In the genomic region with DNA sequence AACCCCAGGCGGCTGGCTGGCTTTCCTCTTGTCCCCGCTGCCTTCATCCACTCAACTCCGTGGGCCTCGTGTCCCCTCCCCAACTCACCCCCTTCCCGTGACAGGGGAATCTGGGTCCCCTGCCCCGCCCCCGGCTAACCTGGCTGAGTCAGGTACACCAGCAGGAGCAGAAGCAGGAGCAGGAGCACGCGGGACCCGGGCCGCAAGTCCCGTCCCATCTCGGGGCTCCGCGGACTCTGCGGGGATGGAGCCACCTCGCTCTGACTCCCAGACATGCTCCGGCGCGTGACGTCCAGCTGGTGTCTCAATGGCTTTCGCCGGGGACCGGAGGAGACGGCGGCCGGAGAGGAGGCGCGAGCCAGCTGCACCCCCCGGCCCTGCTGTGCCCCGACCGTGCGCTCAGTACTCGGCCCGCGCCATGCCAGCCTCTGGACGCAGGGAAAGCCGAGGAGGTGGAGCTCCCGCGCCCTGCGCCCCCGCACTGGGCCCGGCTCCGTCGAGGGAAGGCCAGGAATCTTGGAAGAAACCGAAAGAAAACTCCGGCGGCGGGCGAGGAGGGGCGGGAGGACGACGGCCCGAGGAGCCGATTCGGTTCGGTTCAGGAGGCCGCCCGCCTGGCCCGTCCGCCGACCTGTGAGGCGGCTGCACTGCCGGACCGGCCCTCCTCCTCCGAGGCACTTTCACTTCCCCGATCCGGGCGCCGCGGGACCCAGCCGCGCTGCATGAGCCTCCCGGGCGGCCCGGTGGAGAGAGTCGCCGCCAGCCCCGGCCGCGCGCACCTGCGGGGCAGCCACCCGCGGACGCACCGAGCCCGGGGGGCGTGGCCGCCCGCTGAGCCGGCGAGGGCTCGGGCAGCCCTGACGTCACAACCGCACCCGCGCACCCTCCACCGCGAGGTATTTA, we compare ENCODE assay signal across 8 cellular contexts. TPM values are rescaled to one million over a fixed set of nuclear protein-coding genes. Genes with fewer than 3 reads are reported as not detected.
DNase-seq lines count a peak whose midpoint lies in the region; ATAC-seq and TF ChIP-seq lines count a peak whose summit lies in the region.

A gene with protein sequence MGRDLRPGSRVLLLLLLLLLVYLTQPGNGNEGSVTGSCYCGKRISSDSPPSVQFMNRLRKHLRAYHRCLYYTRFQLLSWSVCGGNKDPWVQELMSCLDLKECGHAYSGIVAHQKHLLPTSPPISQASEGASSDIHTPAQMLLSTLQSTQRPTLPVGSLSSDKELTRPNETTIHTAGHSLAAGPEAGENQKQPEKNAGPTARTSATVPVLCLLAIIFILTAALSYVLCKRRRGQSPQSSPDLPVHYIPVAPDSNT (minus strand): TSS at position 807 of the 903 bp plus-strand sequence. CDS start 589 bp downstream, at position 218.
A gene with protein sequence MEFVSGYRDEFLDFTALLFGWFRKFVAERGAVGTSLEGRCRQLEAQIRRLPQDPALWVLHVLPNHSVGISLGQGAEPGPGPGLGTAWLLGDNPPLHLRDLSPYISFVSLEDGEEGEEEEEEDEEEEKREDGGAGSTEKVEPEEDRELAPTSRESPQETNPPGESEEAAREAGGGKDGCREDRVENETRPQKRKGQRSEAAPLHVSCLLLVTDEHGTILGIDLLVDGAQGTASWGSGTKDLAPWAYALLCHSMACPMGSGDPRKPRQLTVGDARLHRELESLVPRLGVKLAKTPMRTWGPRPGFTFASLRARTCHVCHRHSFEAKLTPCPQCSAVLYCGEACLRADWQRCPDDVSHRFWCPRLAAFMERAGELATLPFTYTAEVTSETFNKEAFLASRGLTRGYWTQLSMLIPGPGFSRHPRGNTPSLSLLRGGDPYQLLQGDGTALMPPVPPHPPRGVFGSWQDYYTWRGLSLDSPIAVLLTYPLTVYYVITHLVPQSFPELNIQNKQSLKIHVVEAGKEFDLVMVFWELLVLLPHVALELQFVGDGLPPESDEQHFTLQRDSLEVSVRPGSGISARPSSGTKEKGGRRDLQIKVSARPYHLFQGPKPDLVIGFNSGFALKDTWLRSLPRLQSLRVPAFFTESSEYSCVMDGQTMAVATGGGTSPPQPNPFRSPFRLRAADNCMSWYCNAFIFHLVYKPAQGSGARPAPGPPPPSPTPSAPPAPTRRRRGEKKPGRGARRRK (plus strand): TSS at position 712 of the 903 bp plus-strand sequence. CDS start 716 bp downstream, outside the sequence.

- peak within 1 kb of the TSS; percentile 95 for H3K4me2 ChIP-seq in Karpas-422 (ENCODE audit: low read depth, low read length, poor library complexity, severe bottlenecking)

- 1 to 2% methylated on average over 20 to 100 of the region's 100 CpGs for WGBS in endodermal cell (ENCODE audit: insufficient coverage in 1 of 2, insufficient read length in 1 of 2), 2 experiments
- 1 to 2% methylated on average over 83 to 98 of the region's 100 CpGs for WGBS in mesodermal cell (ENCODE audit: insufficient coverage in 2 of 2), 2 experiments

- peak within 1 kb of the TSS; percentile 69 for H3K9ac ChIP-seq in Karpas-422 (ENCODE audit: low read length)
- no peak within 1 kb of the TSS for H3K9ac ChIP-seq in endodermal cell (ENCODE audit: extremely low read depth, low read length, poor library complexity, severe bottlenecking)

- no peaks in the 10 kb centered on the region for H4K20me1 ChIP-seq in Karpas-422 (ENCODE audit: insufficient read depth, low read depth, low read length)

- H2AFZ ChIP-seq in Karpas-422 (ENCODE audit: low read length) = peak within 1 kb of the TSS; percentile 98

- DNase-seq in GM10266 (ENCODE audit: extremely low spot score) = peak; percentile 87
- DNase-seq in Karpas-422 = peak; percentile 79
- peak; percentile 59 for DNase-seq in activated CD8-positive, alpha-beta T cell treated with anti-CD3 and anti-CD28 coated beads, Interleukin-2, amount 10 ng/mL, durations not matched to agents 7 days and 5 days
- DNase-seq in endodermal cell = peak; percentile 83
- DNase-seq in stimulated activated naive CD4-positive, alpha-beta T cell (lab: John Stamatoyannopoulos, UW) = peak; percentile 33 to 63 (median 53)
- no peak for DNase-seq in Kasumi-1 (lab: John Stamatoyannopoulos, UW)

- peak within 1 kb of the TSS; percentile 74 for H3K4me3 ChIP-seq in Karpas-422 (ENCODE audit: low read length)
- peak within 1 kb of the TSS; percentile 75 for H3K4me3 ChIP-seq in endodermal cell (ENCODE audit: low read length)
- H3K4me3 ChIP-seq in mesodermal cell (ENCODE audit: extremely low read depth, insufficient read depth, low read length, poor library complexity, severe bottlenecking) = peak within 1 kb of the TSS; percentile 47

- H3K27ac Mint-ChIP-seq in activated CD8-positive, alpha-beta T cell treated with anti-CD3 and anti-CD28 coated beads, Interleukin-2, amount 10 ng/mL, durations not matched to agents 7 days and 5 days = peak within 1 kb of the TSS; percentile 57
- no peak within 1 kb of the TSS for H3K27ac Mint-ChIP-seq in endodermal cell

- POLR2A ChIA-PET in activated CD8-positive, alpha-beta T cell treated with anti-CD3 and anti-CD28 coated beads, Interleukin-2, amount 10 ng/mL, durations not matched to agents 7 days and 5 days (lab: Charles Lee) = no interaction called here

- H3K79me2 ChIP-seq in Karpas-422 (ENCODE audit: low read length) = no peaks in the 10 kb centered on the region

- peaks cover 14% of the 10 kb centered on the region for H3K4me1 ChIP-seq in Karpas-422 (ENCODE audit: low read length)
- peaks cover 5% of the 10 kb centered on the region for H3K4me1 ChIP-seq in endodermal cell (ENCODE audit: control insufficient read depth, insufficient read depth, low read length)
- peaks cover 11% of the 10 kb centered on the region for H3K4me1 ChIP-seq in mesodermal cell (ENCODE audit: control insufficient read depth, insufficient read depth, low read length, poor library complexity, severe bottlenecking)

- no peaks in the 10 kb centered on the region for H3K9me2 ChIP-seq in Karpas-422 (replicated peaks; ENCODE audit: insufficient read depth, low read length)

- peak; percentile 81 for ATAC-seq in activated CD8-positive, alpha-beta T cell treated with anti-CD3 and anti-CD28 coated beads, Interleukin-2, amount 10 ng/mL, durations not matched to agents 7 days and 5 days
- no peak for ATAC-seq in HG03196 (IDR thresholded peaks at IDR 0.05; ENCODE audit: unreplicated experiment)

- H3K27ac ChIP-seq in Karpas-422 (ENCODE audit: low read length) (no peak within 1 kb of the TSS), endodermal cell (ENCODE audit: low read depth, low read length) (no peak within 1 kb of the TSS), mesodermal cell (ENCODE audit: low read depth, low read length, severe bottlenecking) (no peak within 1 kb of the TSS)

- no peaks in the 10 kb centered on the region for H3K9me3 Mint-ChIP-seq in activated CD8-positive, alpha-beta T cell treated with anti-CD3 and anti-CD28 coated beads, Interleukin-2, amount 10 ng/mL, durations not matched to agents 7 days and 5 days (ENCODE audit: insufficient read depth)
- no peaks in the 10 kb centered on the region for H3K9me3 Mint-ChIP-seq in endodermal cell

- H3K4me3 Mint-ChIP-seq in activated CD8-positive, alpha-beta T cell treated with anti-CD3 and anti-CD28 coated beads, Interleukin-2, amount 10 ng/mL, durations not matched to agents 7 days and 5 days = peak within 1 kb of the TSS; percentile 77
- H3K4me3 Mint-ChIP-seq in endodermal cell = peak within 1 kb of the TSS; percentile 51

- no peaks in the 10 kb centered on the region for H3K36me3 Mint-ChIP-seq in activated CD8-positive, alpha-beta T cell treated with anti-CD3 and anti-CD28 coated beads, Interleukin-2, amount 10 ng/mL, durations not matched to agents 7 days and 5 days (ENCODE audit: low read depth)
- H3K36me3 Mint-ChIP-seq in endodermal cell (ENCODE audit: low read depth) = no peaks in the 10 kb centered on the region

- CTCF ChIA-PET in activated CD8-positive, alpha-beta T cell treated with anti-CD3 and anti-CD28 coated beads, Interleukin-2, amount 10 ng/mL, durations not matched to agents 7 days and 5 days (lab: Charles Lee) = interaction anchor here (2.0 kb wide), 1 partner anchor 51 kb away, joined by 9 read pairs; no protein-coding TSS in a partner anchor

- no peak for TF ChIP-seq CTCF in GM10266 (IDR thresholded peaks at IDR 0.05; ENCODE audit: control insufficient read depth, insufficient read depth, low read depth, missing control alignments)
- no peak for TF ChIP-seq CTCF in endodermal cell (conservative IDR thresholded peaks at IDR 0.05)

- peaks cover 19% of the 10 kb centered on the region for H3K27me3 Mint-ChIP-seq in activated CD8-positive, alpha-beta T cell treated with anti-CD3 and anti-CD28 coated beads, Interleukin-2, amount 10 ng/mL, durations not matched to agents 7 days and 5 days (ENCODE audit: low read depth)
- peaks cover 95% of the 10 kb centered on the region for H3K27me3 Mint-ChIP-seq in endodermal cell (ENCODE audit: insufficient read depth)

- no peaks in the 10 kb centered on the region for H3K36me3 ChIP-seq in Karpas-422 (ENCODE audit: insufficient read depth, low read length)
- no peaks in the 10 kb centered on the region for H3K36me3 ChIP-seq in endodermal cell (ENCODE audit: control insufficient read depth, insufficient read depth, low read length)
- H3K36me3 ChIP-seq in mesodermal cell (ENCODE audit: control insufficient read depth, insufficient read depth, low read length) = no peaks in the 10 kb centered on the region

- H3K4me1 Mint-ChIP-seq in activated CD8-positive, alpha-beta T cell treated with anti-CD3 and anti-CD28 coated beads, Interleukin-2, amount 10 ng/mL, durations not matched to agents 7 days and 5 days (ENCODE audit: low read depth) = peaks cover 23% of the 10 kb centered on the region
- peaks cover 8% of the 10 kb centered on the region for H3K4me1 Mint-ChIP-seq in endodermal cell

- H3K9me3 ChIP-seq in Karpas-422 (ENCODE audit: low read length) (no peaks in the 10 kb centered on the region), endodermal cell (ENCODE audit: control insufficient read depth, low read length) (no peaks in the 10 kb centered on the region), mesodermal cell (ENCODE audit: control insufficient read depth, low read length) (no peaks in the 10 kb centered on the region)

- H3K27me3 ChIP-seq in Karpas-422 (ENCODE audit: low read length) (peaks cover 4% of the 10 kb centered on the region; the same call in 1 of the 2 replicates), endodermal cell (ENCODE audit: control insufficient read depth, insufficient read depth, low read length, poor library complexity, severe bottlenecking) (peaks cover 98% of the 10 kb centered on the region)

RNA-seq across cellular contexts. Expression of the first gene that starts in this region (rescaled TPM):
- total RNA-seq in Karpas-422 (2014; rRNA removed; shearing (Covaris generic); ENCODE audit: low replicate concordance) = 1.3 and 2.2 TPM in 2 replicates
- total RNA-seq in activated CD8-positive, alpha-beta T cell treated with anti-CD3 and anti-CD28 coated beads, Interleukin-2, amount 10 ng/mL, durations not matched to agents 7 days and 5 days = under 1 TPM; 0.50 to 0.89 TPM
- total RNA-seq in endodermal cell = under 1 TPM; 0.60 to 0.73 TPM
- 0.28 TPM for polyA plus RNA-seq in endodermal cell (2013, experiment 1 of 2)
- not detected for polyA plus RNA-seq in endodermal cell (2013, experiment 2 of 2)
- 0.92 TPM for polyA plus RNA-seq in mesodermal cell (2013, experiment 1 of 2)
- polyA plus RNA-seq in mesodermal cell (2013, experiment 2 of 2) = 0.40 TPM

RNA-seq across cellular contexts. Expression of the second gene that starts in this region (rescaled TPM):
- total RNA-seq in Karpas-422 (2014; rRNA removed; shearing (Covaris generic); ENCODE audit: low replicate concordance) = not detected in 2 replicates
- total RNA-seq in activated CD8-positive, alpha-beta T cell treated with anti-CD3 and anti-CD28 coated beads, Interleukin-2, amount 10 ng/mL, durations not matched to agents 7 days and 5 days = not detected
- not detected for total RNA-seq in endodermal cell
- not detected for polyA plus RNA-seq in endodermal cell (2013, experiment 1 of 2)
- not detected for polyA plus RNA-seq in endodermal cell (2013, experiment 2 of 2)
- polyA plus RNA-seq in mesodermal cell (2013, experiment 1 of 2) = not detected
- not detected for polyA plus RNA-seq in mesodermal cell (2013, experiment 2 of 2)

Comparison
In these comparisons a context has a peak if more than half of its experiments do, and no peak if none do; other contexts are left out.
1. Peak in DNase-seq and ATAC-seq in activated CD8-positive, alpha-beta T cell treated with anti-CD3 and anti-CD28 coated beads, Interleukin-2, amount 10 ng/mL, durations not matched to agents 7 days and 5 days; RNA of the genes that start here not detected or under 1 TPM.
2. Peak in DNase-seq and H3K4me3 ChIP-seq in endodermal cell; RNA of the genes that start here not detected or under 1 TPM.
3. DNase-seq: peak in GM10266 (single experiment), Karpas-422 (single experiment) and stimulated activated naive CD4-positive, alpha-beta T cell (6 of 6); none in Kasumi-1 (0 of 2).
4. Peak in every context shown above with its lines, with median percentiles within 50 percentile points of each other: H3K4me3 ChIP-seq.